Comparison of ENCODE assay signal across 15 cellular contexts in genomic region chr11:47997063-47998053, GRCh38. TPM values are rescaled to one million over a fixed set of nuclear protein-coding genes. Genes with fewer than 3 reads are reported as not detected.
DNase-seq lines count a peak whose midpoint lies in the region; ATAC-seq and TF ChIP-seq lines count a peak whose summit lies in the region.
"Had no signal": no experiment of that assay in that cellular context is flagged by ENCODE, and none has a peak within 500 bp of the region (broad histone marks: within the 10 kb centered on the region; RNA-seq: fewer than 3 reads in every experiment).

No MANE protein-coding gene starts in this region.

- H3K27me3 Mint-ChIP-seq in stimulated activated naive CD8-positive, alpha-beta T cell treated with anti-CD3 and anti-CD28 coated beads, Interleukin-15, Interleukin-2, amounts not matched to agents 100 ng/mL and 50 ng/mL, for 24 hours = no peaks in the 10 kb centered on the region
- no peaks in the 10 kb centered on the region for H3K27me3 Mint-ChIP-seq in WTC11 (ENCODE audit: low read depth)
- no peaks in the 10 kb centered on the region for H3K27me3 Mint-ChIP-seq in type B pancreatic cell
- H3K27me3 Mint-ChIP-seq: activated naive CD8-positive, alpha-beta T cell treated with anti-CD3 and anti-CD28 coated beads, Interleukin-2, amount 10 ng/mL, durations not matched to agents 7 days and 5 days; progenitor cell of endocrine pancreas had no signal

- intact Hi-C loops in left lung (cut with DNase I) = no loop called here

- 53% methylated on average over 15 of the region's 15 CpGs for WGBS in liver

- H3K27me3 ChIP-seq in liver (ENCODE audit: control insufficient read depth in 4 of 4, insufficient read depth in 4 of 4, low read length in 3 of 4) = no peaks in the 10 kb centered on the region
- no peaks in the 10 kb centered on the region for H3K27me3 ChIP-seq in left lung
- H3K27me3 ChIP-seq: SJSA1, testis had no signal

- H3K4me1 Mint-ChIP-seq in stimulated activated naive CD8-positive, alpha-beta T cell treated with anti-CD3 and anti-CD28 coated beads, Interleukin-15, Interleukin-2, amounts not matched to agents 100 ng/mL and 50 ng/mL, for 24 hours (ENCODE audit: low read depth) = peaks cover 72% of the 10 kb centered on the region
- H3K4me1 Mint-ChIP-seq in WTC11 (peaks cover 39% of the 10 kb centered on the region), type B pancreatic cell (ENCODE audit: unreplicated experiment) (peaks cover 20% of the 10 kb centered on the region)

- POLR2A ChIA-PET in WTC11 (lab: Charles Lee) = no interaction called here

- DNase-seq in stimulated activated naive CD8-positive, alpha-beta T cell treated with anti-CD3 and anti-CD28 coated beads, Interleukin-15, Interleukin-2, amounts not matched to agents 100 U/mL and 50 U/mL, for 24 hours = no peak
- no peak for DNase-seq in WTC11 (ENCODE audit: low spot score)
- DNase-seq in type B pancreatic cell (ENCODE audit: extremely low spot score, unreplicated experiment) = no peak
- no peak for DNase-seq in COLO829 (ENCODE audit: low spot score)
- DNase-seq in left lung = no peak
- DNase-seq: activated naive CD8-positive, alpha-beta T cell treated with anti-CD3 and anti-CD28 coated beads, Interleukin-2, amount 10 ng/mL, durations not matched to agents 7 days and 5 days; caudate nucleus; foreskin melanocyte; testis had no signal

- H3K9ac ChIP-seq in liver (ENCODE audit: low read depth in 1 of 2, low read length in 2 of 2) = peak overlapping the region in 1 of 2 donors; percentile 87

- CTCF ChIA-PET in WTC11 (lab: Charles Lee) = interaction anchor here (1.2 kb wide), 1 partner anchor 112 kb away, joined by 4 read pairs; no protein-coding TSS in a partner anchor

- H3K27ac ChIP-seq in liver (ENCODE audit: low read depth in 1 of 2, low read length in 2 of 2) (peak overlapping the region; percentile 42 to 83), left lung (no peak overlapping the region)
- H3K27ac ChIP-seq: SJSA1, testis had no signal

- no peaks in the 10 kb centered on the region for H3K9me3 ChIP-seq in liver (ENCODE audit: control insufficient read depth in 4 of 4, low read length in 3 of 4)
- no peaks in the 10 kb centered on the region for H3K9me3 ChIP-seq in left lung
- H3K9me3 ChIP-seq: SJSA1, testis had no signal

- no peaks in the 10 kb centered on the region for H3K9me3 Mint-ChIP-seq in stimulated activated naive CD8-positive, alpha-beta T cell treated with anti-CD3 and anti-CD28 coated beads, Interleukin-15, Interleukin-2, amounts not matched to agents 100 ng/mL and 50 ng/mL, for 24 hours
- H3K9me3 Mint-ChIP-seq in WTC11 = no peaks in the 10 kb centered on the region
- H3K9me3 Mint-ChIP-seq in type B pancreatic cell = no peaks in the 10 kb centered on the region
- H3K9me3 Mint-ChIP-seq: activated naive CD8-positive, alpha-beta T cell treated with anti-CD3 and anti-CD28 coated beads, Interleukin-2, amount 10 ng/mL, durations not matched to agents 7 days and 5 days had no signal

- TF ChIP-seq CTCF in WTC11 (IDR thresholded peaks at IDR 0.05) (no peak), liver (IDR thresholded peaks at IDR 0.05; ENCODE audit: low read depth, low read length, missing input control) (no peak), type B pancreatic cell (conservative IDR thresholded peaks at IDR 0.05) (no peak), left lung (IDR thresholded peaks at IDR 0.05) (no peak)

- peak in 1 of 2 donors; percentile 47 for TF ChIP-seq RAD21 in liver (IDR thresholded peaks at IDR 0.05)

- H3K4me3 ChIP-seq in liver (ENCODE audit: low read depth in 1 of 3, low read length in 3 of 3) (no peak overlapping the region), left lung (no peak overlapping the region)
- H3K4me3 ChIP-seq: GM12878, SJSA1, testis had no signal

- H3K27ac Mint-ChIP-seq in stimulated activated naive CD8-positive, alpha-beta T cell treated with anti-CD3 and anti-CD28 coated beads, Interleukin-15, Interleukin-2, amounts not matched to agents 100 ng/mL and 50 ng/mL, for 24 hours = peak overlapping the region; percentile 33
- H3K27ac Mint-ChIP-seq in WTC11 (peak overlapping the region; percentile 33; the same call in 1 of the 2 replicates), type B pancreatic cell (peak overlapping the region; percentile 32)
- H3K27ac Mint-ChIP-seq: activated naive CD8-positive, alpha-beta T cell treated with anti-CD3 and anti-CD28 coated beads, Interleukin-2, amount 10 ng/mL, durations not matched to agents 7 days and 5 days; progenitor cell of endocrine pancreas had no signal

- no peak overlapping the region for H3K4me3 Mint-ChIP-seq in stimulated activated naive CD8-positive, alpha-beta T cell treated with anti-CD3 and anti-CD28 coated beads, Interleukin-15, Interleukin-2, amounts not matched to agents 100 ng/mL and 50 ng/mL, for 24 hours
- H3K4me3 Mint-ChIP-seq in WTC11 (no peak overlapping the region), type B pancreatic cell (no peak overlapping the region)
- H3K4me3 Mint-ChIP-seq: activated naive CD8-positive, alpha-beta T cell treated with anti-CD3 and anti-CD28 coated beads, Interleukin-2, amount 10 ng/mL, durations not matched to agents 7 days and 5 days had no signal

- H3K4me1 ChIP-seq in liver (ENCODE audit: control insufficient read depth in 4 of 4, insufficient read depth in 4 of 4, low read length in 3 of 4) = peaks cover 28 to 72% (median 58%) of the 10 kb centered on the region in 4 donors
- peaks cover 9 to 92% of the 10 kb centered on the region in 2 donors for H3K4me1 ChIP-seq in left lung
- H3K4me1 ChIP-seq: testis had no signal

- H3K36me3 Mint-ChIP-seq in stimulated activated naive CD8-positive, alpha-beta T cell treated with anti-CD3 and anti-CD28 coated beads, Interleukin-15, Interleukin-2, amounts not matched to agents 100 ng/mL and 50 ng/mL, for 24 hours (ENCODE audit: low read depth) = no peaks in the 10 kb centered on the region
- H3K36me3 Mint-ChIP-seq in WTC11 (no peaks in the 10 kb centered on the region), type B pancreatic cell (no peaks in the 10 kb centered on the region)

- no peak for ATAC-seq in stimulated activated naive CD8-positive, alpha-beta T cell treated with anti-CD3 and anti-CD28 coated beads, Interleukin-15, Interleukin-2, amounts not matched to agents 100 U/mL and 50 U/mL, for 24 hours
- ATAC-seq in WTC11 (peak; percentile 35; the same call in 1 of the 2 replicates), GM18867 (IDR thresholded peaks at IDR 0.05; ENCODE audit: unreplicated experiment) (no peak), left lung (no peak)
- ATAC-seq: GM12878 had no signal

- H3K36me3 ChIP-seq in liver (ENCODE audit: control insufficient read depth in 4 of 4, insufficient read depth in 3 of 4, low read depth in 1 of 4, low read length in 3 of 4) = no peaks in the 10 kb centered on the region
- peaks cover 0 to 4% of the 10 kb centered on the region in 2 donors for H3K36me3 ChIP-seq in left lung

TF ChIP-seq in WTC11, 78 proteins besides CTCF, POLR2A, EP300 and RAD21:
- TF ChIP-seq FOXP4 (CRISPR knock-in tag; IDR thresholded peaks at IDR 0.05) (no peak), ZBTB21 (CRISPR knock-in tag; IDR thresholded peaks at IDR 0.05; ENCODE audit: borderline replicate concordance) (no peak), ZNF396 (CRISPR knock-in tag; IDR thresholded peaks at IDR 0.05; ENCODE audit: borderline replicate concordance) (no peak), EMX1 (CRISPR knock-in tag; IDR thresholded peaks at IDR 0.05) (no peak)

TF ChIP-seq in liver, 16 proteins besides CTCF, POLR2A, EP300 and RAD21 (continues in another document):
- TF ChIP-seq RXRA (IDR thresholded peaks at IDR 0.05) = peak; percentile 69 to 82
- no peak for TF ChIP-seq YY1 (IDR thresholded peaks at IDR 0.05)
- TF ChIP-seq GABPA (IDR thresholded peaks at IDR 0.05 in 1 of 2, conservative IDR thresholded peaks at IDR 0.05 in 1 of 2) = no peak
- TF ChIP-seq HNF4G (IDR thresholded peaks at IDR 0.05) = peak; percentile 50
- peak; percentile 77 for TF ChIP-seq SP1 (IDR thresholded peaks at IDR 0.05)
- TF ChIP-seq NR2F2 (IDR thresholded peaks at IDR 0.05) = peak; percentile 30
- TF ChIP-seq FOXA1 (IDR thresholded peaks at IDR 0.05) = no peak
- no peak for TF ChIP-seq REST (IDR thresholded peaks at IDR 0.05)

RNA-seq across cellular contexts. Expression of gene PTPRJ, which starts 17.0 kb away (rescaled TPM):
- total RNA-seq in WTC11 (2021) (17.1 to 19.5 TPM (median 17.9 TPM) in 3 replicates), liver (10 to 100 TPM; 23.3 to 24.7 TPM), type B pancreatic cell (ENCODE audit: low replicate concordance) (18.6 and 21.6 TPM in 2 replicates), left lung (10 to 100 TPM; 42.2 to 63.5 TPM)
- 1 to 10 TPM; 4.1 to 5.8 TPM for polyA plus RNA-seq in liver

Comparison
In these comparisons a context has a peak if more than half of its experiments do, and no peak if none do; other contexts are left out.
1. H3K27ac ChIP-seq: peak in liver (2 of 2); none in left lung (0 of 2).
2. Peak in every context shown above with its lines, with median percentiles within 50 percentile points of each other: H3K27ac Mint-ChIP-seq.